1 cellular context compared by ENCODE assay signal in genomic region chr11:196786-197731, GRCh38.
A peak's percentile ranks its signal among the peaks of the same experiment; 100 is the strongest.
TF ChIP-seq lines count a peak whose summit lies in the region.

No MANE protein-coding gene starts in this region.

TF ChIP-seq in K562, 482 proteins besides CTCF, POLR2A, EP300 and RAD21:
- TF ChIP-seq VEZF1 (CRISPR knock-in tag; IDR thresholded peaks at IDR 0.05) (no peak), POLR2G (IDR thresholded peaks at IDR 0.05; ENCODE audit: low read depth, low read length) (peak; percentile 52; the same call in 1 of the 2 replicates), USF1 (CRISPR knock-in tag; IDR thresholded peaks at IDR 0.05) (no peak)
